16 cellular contexts compared by ENCODE assay signal in the genomic region with DNA sequence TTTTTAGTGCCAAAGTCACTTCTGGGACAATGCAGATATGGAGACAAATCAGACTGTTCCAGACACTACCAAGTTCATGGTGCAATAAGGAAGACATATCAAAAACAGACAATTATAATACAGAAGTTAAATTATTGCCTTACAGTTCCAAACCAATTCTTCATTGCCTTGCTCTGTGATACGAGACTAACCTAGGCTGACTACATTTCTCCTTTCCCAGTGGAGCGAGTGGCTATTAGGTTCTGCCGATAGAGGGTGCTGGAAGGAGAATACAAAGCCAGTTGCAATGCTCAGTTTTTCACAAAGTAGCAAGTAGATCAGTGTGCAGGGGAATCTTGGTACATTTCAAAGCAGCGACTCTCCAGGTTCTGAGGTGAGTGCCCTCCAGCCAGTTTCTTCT.
DNase-seq lines count a peak whose midpoint lies in the region; FAIRE-seq and TF ChIP-seq lines count a peak whose summit lies in the region.
"Had no signal": no experiment of that assay in that cellular context is flagged by ENCODE, and none has a peak within 500 bp of the region (broad histone marks: within the 10 kb centered on the region; RNA-seq: fewer than 3 reads in every experiment).

No MANE protein-coding gene starts in this region.

- no peaks in the 10 kb centered on the region for H3K27me3 Mint-ChIP-seq in endothelial cell (ENCODE audit: unreplicated experiment)
- H3K27me3 Mint-ChIP-seq: activated naive CD8-positive, alpha-beta T cell; naive B cell; T-cell had no signal

- intact Hi-C loops in head of caudate nucleus (cut with DNase I), result loop anchor here (10.0 kb wide), 1 partner anchor 65 kb away; a partner anchor contains a TSS

- H3K4me3 Mint-ChIP-seq in endothelial cell (ENCODE audit: unreplicated experiment), result no peak overlapping the region
- H3K4me3 Mint-ChIP-seq: activated naive CD8-positive, alpha-beta T cell had no signal

- no peaks in the 10 kb centered on the region for H3K9me3 Mint-ChIP-seq in endothelial cell (ENCODE audit: unreplicated experiment)
- H3K9me3 Mint-ChIP-seq: naive B cell, T-cell had no signal

- peaks cover 19% of the 10 kb centered on the region for H3K4me1 Mint-ChIP-seq in endothelial cell (ENCODE audit: unreplicated experiment)

- POLR2A ChIA-PET in RWPE1 (lab: Yijun Ruan, JAX; ENCODE audit: low non-redundant PET), result no interaction called here

- FAIRE-seq in D721Med (lab: Jason Lieb, UNC), result no peak

- no peak overlapping the region for H3K27ac Mint-ChIP-seq in endothelial cell (ENCODE audit: unreplicated experiment)
- H3K27ac Mint-ChIP-seq: activated naive CD8-positive, alpha-beta T cell; T-cell had no signal

- TF ChIP-seq CTCF in D721Med (IDR thresholded peaks at IDR 0.05; ENCODE audit: insufficient read depth, missing control alignments), result peak; percentile 21
- TF ChIP-seq CTCF in endothelial cell (IDR thresholded peaks at IDR 0.05; ENCODE audit: unreplicated experiment), result peak; percentile 43
- no peak for TF ChIP-seq CTCF in RWPE1 (conservative IDR thresholded peaks at IDR 0.05; ENCODE audit: low read depth)

- no peak overlapping the region for H3K27ac ChIP-seq in RWPE1
- H3K27ac ChIP-seq: spleen had no signal

- DNase-seq in D721Med (ENCODE audit: insufficient read length, low spot score) (no peak), MV-4-11 (lab: John Stamatoyannopoulos, UW) (peak; percentile 42), endothelial cell (ENCODE audit: low spot score) (peak; percentile 7), midbrain (lab: John Stamatoyannopoulos, UW) (peak; percentile 7), HCEC 1CT (no peak), dedifferentiated amniotic fluid mesenchymal stem cell (ENCODE audit: extremely low spot score) (no peak), RWPE1 (ENCODE audit: low spot score) (no peak), head of caudate nucleus (no peak)
- DNase-seq: activated CD4-positive, alpha-beta T cell treated with anti-CD3 and anti-CD28 coated beads, Interleukin-2, amount 50 U/mL, for 48 hours; effector memory CD4-positive, alpha-beta T cell; naive B cell; NCI-H1417 treated with DMSO at 0.1 percent for 48 hours; NK-92 treated with Interleukin-12 subunit alpha and Interleukin-12 subunit beta, amount 100 ng/mL, for 24 hours; spleen; T-cell had no signal

- CTCF ChIA-PET in RWPE1 (lab: Yijun Ruan, JAX), result interaction anchor here (0.6 kb wide), 1 partner anchor 17 kb away, joined by 9 read pairs; no protein-coding TSS in a partner anchor

- H3K36me3 Mint-ChIP-seq in endothelial cell (ENCODE audit: low read depth, unreplicated experiment), result no peaks in the 10 kb centered on the region
- H3K36me3 Mint-ChIP-seq: T-cell had no signal

Comparison
In these comparisons a context has a peak if more than half of its experiments do, and no peak if none do; other contexts are left out.
1. DNase-seq: peak in MV-4-11 (single experiment), endothelial cell (single experiment) and midbrain (single experiment); none in D721Med (single experiment), HCEC 1CT (single experiment), dedifferentiated amniotic fluid mesenchymal stem cell (single experiment), RWPE1 (single experiment) and head of caudate nucleus (0 of 42).